9 cellular contexts compared by ENCODE assay signal in genomic region chr15:65101418-65101890, GRCh38. TPM values are rescaled to one million over a fixed set of nuclear protein-coding genes. Genes with fewer than 3 reads are reported as not detected.
A peak's percentile ranks its signal among the peaks of the same experiment; 100 is the strongest.
DNase-seq lines count a peak whose midpoint lies in the region; ATAC-seq and TF ChIP-seq lines count a peak whose summit lies in the region.
"Had no signal": no experiment of that assay in that cellular context is flagged by ENCODE, and none has a peak within 500 bp of the region (broad histone marks: within the 10 kb centered on the region; RNA-seq: fewer than 3 reads in every experiment).

No MANE protein-coding gene starts in this region.

- TF ChIP-seq POLR2A in prostate gland (IDR thresholded peaks at IDR 0.05) = no peak

- H3K4me1 ChIP-seq in OCI-LY3 (ENCODE audit: low read length) = no peaks in the 10 kb centered on the region
- no peaks in the 10 kb centered on the region for H3K4me1 ChIP-seq in adipocyte (ENCODE audit: control insufficient read depth, insufficient read depth, low read length)
- H3K4me1 ChIP-seq in prostate gland (replicated peaks) = no peaks in the 10 kb centered on the region

- H3K79me2 ChIP-seq in OCI-LY3 (ENCODE audit: low read length) = no peaks in the 10 kb centered on the region

- no peak overlapping the region for H2AFZ ChIP-seq in OCI-LY3 (ENCODE audit: low read depth, low read length)

- no peaks in the 10 kb centered on the region for H3K9me3 ChIP-seq in OCI-LY3 (ENCODE audit: insufficient read depth, low read length)
- no peaks in the 10 kb centered on the region for H3K9me3 ChIP-seq in adipocyte (ENCODE audit: control insufficient read depth, low read length)
- no peaks in the 10 kb centered on the region for H3K9me3 ChIP-seq in prostate gland

- H3K36me3 ChIP-seq in OCI-LY3 (replicated peaks; ENCODE audit: low read depth, low read length) (peaks cover 20% of the 10 kb centered on the region), adipocyte (ENCODE audit: control insufficient read depth, insufficient read depth, low read length, severe bottlenecking) (peaks cover 63% of the 10 kb centered on the region), prostate gland (no peaks in the 10 kb centered on the region)

- WGBS in prostate gland = 37% methylated on average over 9 of the region's 9 CpGs

- no peak overlapping the region for H3K9ac ChIP-seq in OCI-LY3 (ENCODE audit: low read length)
- no peak overlapping the region for H3K9ac ChIP-seq in adipocyte (ENCODE audit: low read length)

- DNase-seq in activated effector memory CD4-positive, alpha-beta T cell treated with anti-CD3 and anti-CD28 coated beads, Interleukin-2, amount 50 U/mL, for 16 hours = peak; percentile 78
- no peak for DNase-seq in activated effector memory CD4-positive, alpha-beta T cell treated with Interleukin-2 at 50 U/mL for 16 hours
- DNase-seq in adipocyte (ENCODE audit: low read depth) (peak; percentile 62), left cardiac atrium (peak; percentile 76), prostate gland (ENCODE audit: low spot score) (peak; percentile 51), LoVo (ENCODE audit: low spot score) (no peak)

- no peaks in the 10 kb centered on the region for H4K20me1 ChIP-seq in OCI-LY3 (ENCODE audit: insufficient read depth, low read length)

- H3K27me3 ChIP-seq in OCI-LY3 (ENCODE audit: low read depth, low read length) = no peaks in the 10 kb centered on the region
- no peaks in the 10 kb centered on the region for H3K27me3 ChIP-seq in adipocyte (replicated peaks; ENCODE audit: control insufficient read depth, insufficient read depth, low read length)
- H3K27me3 ChIP-seq in prostate gland (replicated peaks; ENCODE audit: insufficient read depth) = no peaks in the 10 kb centered on the region

- intact Hi-C loops in left cardiac atrium (cut with DNase I) = loop anchor here in 1 of 2 donors (5.0 kb wide), 2 partner anchors 49 to 69 kb away; no protein-coding TSS in a partner anchor
- intact Hi-C loops in prostate gland (cut with DNase I) = no loop called here

- H3K4me2 ChIP-seq in OCI-LY3 (ENCODE audit: low read length) = no peak overlapping the region

- peak; percentile 94 for TF ChIP-seq CTCF in OCI-LY3 (IDR thresholded peaks at IDR 0.05; ENCODE audit: low read depth, low read length)
- TF ChIP-seq CTCF in prostate gland (IDR thresholded peaks at IDR 0.05) = peak; percentile 63 to 85 (median 76)

- H3K27ac ChIP-seq in OCI-LY3 (ENCODE audit: low read length) (no peak overlapping the region), prostate gland (peak overlapping the region in 1 of 2 donors; percentile 54)

- ATAC-seq in left cardiac atrium (peak; percentile 52 to 61), HG02623 (IDR thresholded peaks at IDR 0.05; ENCODE audit: unreplicated experiment) (no peak)

- H3K4me3 ChIP-seq in OCI-LY3 (ENCODE audit: low read length) (no peak overlapping the region), adipocyte (ENCODE audit: low read length) (no peak overlapping the region), prostate gland (no peak overlapping the region)

RNA-seq across cellular contexts. Expression of gene UBAP1L, which starts 13.5 kb away (rescaled TPM):
- 1 to 10 TPM; 2.1 to 2.9 TPM for total RNA-seq in left cardiac atrium
- 1 to 10 TPM; 1.9 to 8.5 TPM for total RNA-seq in prostate gland

RNA-seq across cellular contexts. Expression of gene KBTBD13, which starts 24.9 kb away (rescaled TPM):
- 1 to 10 TPM; 2.6 to 5.2 TPM for total RNA-seq in left cardiac atrium
- under 1 TPM in 1 of 2 donors, not detected in 1; 0.57 TPM for total RNA-seq in prostate gland

RNA-seq across cellular contexts. Expression of gene PDCD7, which starts 32.2 kb away (rescaled TPM):
- 10 to 100 TPM; 15.7 to 19.3 TPM for total RNA-seq in left cardiac atrium
- 10 to 100 TPM; 30.8 to 43.6 TPM for total RNA-seq in prostate gland

RNA-seq across cellular contexts. Expression of gene RASL12, which starts 33.7 kb away (rescaled TPM):
- total RNA-seq in left cardiac atrium (10 to 100 TPM; 53.3 to 63.3 TPM), prostate gland (100 to 1,000 TPM in 1 of 2 donors, 10 to 100 TPM in 1; 56.3 to 124 TPM)
- total RNA-seq: mononuclear cell had no signal

RNA-seq across cellular contexts. Expression of gene SLC51B, which starts 56.3 kb away (rescaled TPM):
- total RNA-seq in left cardiac atrium (not detected), prostate gland (under 1 TPM in 1 of 2 donors, not detected in 1; 0.68 TPM)

Comparison
In these comparisons a context has a peak if more than half of its experiments do, and no peak if none do; other contexts are left out.
1. DNase-seq: peak in activated effector memory CD4-positive, alpha-beta T cell treated with anti-CD3 and anti-CD28 coated beads, Interleukin-2, amount 50 U/mL, for 16 hours (single experiment), adipocyte (single experiment), left cardiac atrium (single experiment) and prostate gland (single experiment); none in activated effector memory CD4-positive, alpha-beta T cell treated with Interleukin-2 at 50 U/mL for 16 hours (single experiment) and LoVo (single experiment).